In the genomic region with DNA sequence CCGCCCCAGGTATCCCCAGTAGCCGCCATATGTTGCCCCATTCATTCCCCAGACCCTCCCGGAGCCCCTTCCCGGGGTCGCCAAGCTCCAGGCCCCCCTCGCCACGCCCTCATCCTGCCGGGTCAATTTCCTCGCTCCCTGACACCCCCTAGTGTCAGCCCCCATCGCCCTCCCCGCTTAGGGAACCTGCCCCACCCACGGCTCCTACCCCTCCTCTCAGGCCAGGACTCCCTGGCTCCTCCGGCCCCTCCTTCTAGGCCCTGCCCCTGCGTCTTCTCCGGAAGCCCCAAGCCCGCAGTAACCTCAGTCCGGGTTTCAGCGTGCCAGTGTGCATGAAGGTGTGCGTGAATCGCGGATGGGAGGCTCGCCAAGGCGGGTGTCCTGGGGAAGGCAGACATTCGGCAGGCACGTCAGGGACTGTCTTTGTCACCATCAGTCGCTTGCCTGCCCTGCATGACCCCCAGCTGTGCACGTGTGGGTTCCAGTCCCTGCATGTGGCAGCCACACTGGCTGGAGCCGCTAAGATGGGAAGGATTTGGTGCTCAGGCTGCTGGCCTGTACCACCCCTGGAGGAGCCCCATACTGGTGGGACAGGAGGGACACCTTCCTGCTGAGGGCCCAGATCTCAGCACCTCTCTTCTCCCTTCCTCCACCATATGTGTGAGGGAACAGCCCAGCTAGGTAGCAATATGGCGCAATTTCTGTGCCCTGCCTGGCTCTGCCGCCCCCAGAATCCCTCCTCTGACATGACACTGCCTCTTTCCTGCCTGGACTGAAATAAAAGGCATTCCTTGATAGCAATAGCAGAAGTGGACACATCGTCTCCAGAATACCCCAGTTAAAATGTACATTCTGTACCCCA, we compare ENCODE assay signal across 7 cellular contexts. TPM values are rescaled to one million over a fixed set of nuclear protein-coding genes. Genes with fewer than 3 reads are reported as not detected.
DNase-seq lines count a peak whose midpoint lies in the region; ATAC-seq and TF ChIP-seq lines count a peak whose summit lies in the region.
"Had no signal": no experiment of that assay in that cellular context is flagged by ENCODE, and none has a peak within 500 bp of the region (broad histone marks: within the 10 kb centered on the region; RNA-seq: fewer than 3 reads in every experiment).

No MANE protein-coding gene starts in this region.

- peak overlapping the region; percentile 74 for H3K27ac Mint-ChIP-seq in progenitor cell of endocrine pancreas

- no peak for TF ChIP-seq POLR2A in NB4 (IDR thresholded peaks at IDR 0.05; ENCODE audit: extremely low read depth, insufficient read length)

- DNase-seq in NB4 (ENCODE audit: low read depth) (peak; percentile 56), choroid plexus epithelial cell (ENCODE audit: low read depth) (no peak), progenitor cell of endocrine pancreas (ENCODE audit: low spot score, unreplicated experiment) (no peak), putamen (ENCODE audit: low spot score) (no peak), NCI-H187 treated with DMSO at 0.1 percent for 48 hours (lab: John Stamatoyannopoulos, UW) (no peak)

- H3K4me3 Mint-ChIP-seq in progenitor cell of endocrine pancreas (ENCODE audit: low read depth) = peak overlapping the region; percentile 70

- no peak for TF ChIP-seq CTCF in NB4 (IDR thresholded peaks at IDR 0.05; ENCODE audit: low read depth, low read length)
- no peak for TF ChIP-seq CTCF in choroid plexus epithelial cell (conservative IDR thresholded peaks at IDR 0.05; ENCODE audit: low read depth, low read length)
- peak; percentile 6 for TF ChIP-seq CTCF in progenitor cell of endocrine pancreas (IDR thresholded peaks at IDR 0.05; ENCODE audit: unreplicated experiment)

- peak; percentile 27 for ATAC-seq in GM19438 (IDR thresholded peaks at IDR 0.05; ENCODE audit: low read depth, unreplicated experiment)

- H3K9me3 Mint-ChIP-seq in progenitor cell of endocrine pancreas (ENCODE audit: low read depth) = no peaks in the 10 kb centered on the region

- H3K4me1 Mint-ChIP-seq in progenitor cell of endocrine pancreas (ENCODE audit: low read depth) = peaks cover 3% of the 10 kb centered on the region

- H3K27me3 Mint-ChIP-seq in progenitor cell of endocrine pancreas = peaks cover 74% of the 10 kb centered on the region

- H3K4me3 ChIP-seq in NB4 (ENCODE audit: low read depth, low read length) = peak overlapping the region; percentile 42
- peak overlapping the region; percentile 58 for H3K4me3 ChIP-seq in choroid plexus epithelial cell (ENCODE audit: low read depth, low read length)

- no peaks in the 10 kb centered on the region for H3K36me3 Mint-ChIP-seq in progenitor cell of endocrine pancreas (ENCODE audit: insufficient read depth)

RNA-seq across cellular contexts. Expression of a gene that starts 0.7 kb away (rescaled TPM):
- 1.0 and 3.2 TPM in 2 replicates for total RNA-seq in progenitor cell of endocrine pancreas

RNA-seq across cellular contexts. Expression of a gene that starts 7.9 kb away (rescaled TPM):
- total RNA-seq in progenitor cell of endocrine pancreas = 0.79 TPM in 1 of 2 replicates, not detected in the other
- total RNA-seq: glomerular endothelial cell had no signal

RNA-seq across cellular contexts. Expression of a gene that starts 18.0 kb away (rescaled TPM):
- 0.07 and 0.11 TPM in 2 replicates for total RNA-seq in progenitor cell of endocrine pancreas

RNA-seq across cellular contexts. Expression of a gene that starts 23.8 kb away (rescaled TPM):
- total RNA-seq in progenitor cell of endocrine pancreas = 44.8 and 46.2 TPM in 2 replicates

RNA-seq across cellular contexts. Expression of a gene that starts 35.2 kb away (rescaled TPM):
- 12.9 and 14.9 TPM in 2 replicates for total RNA-seq in progenitor cell of endocrine pancreas
